8 cellular contexts compared by ENCODE assay signal in the genomic region with DNA sequence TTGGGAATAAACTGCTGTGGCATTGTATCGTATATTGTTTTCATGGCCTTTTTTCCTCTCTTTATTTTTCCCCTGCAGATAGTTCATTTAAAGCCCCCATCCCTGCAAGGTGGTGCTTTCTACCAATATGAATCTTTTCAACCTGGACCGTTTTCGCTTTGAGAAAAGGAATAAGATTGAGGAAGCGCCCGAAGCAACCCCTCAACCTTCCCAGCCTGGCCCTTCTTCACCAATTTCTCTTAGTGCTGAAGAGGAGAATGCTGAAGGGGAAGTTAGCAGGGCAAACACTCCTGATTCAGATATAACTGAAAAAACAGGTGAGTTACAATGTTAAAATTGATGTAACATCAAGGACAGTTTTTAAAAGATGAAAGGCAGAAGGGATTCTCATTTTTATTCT. TPM values are rescaled to one million over a fixed set of nuclear protein-coding genes. Genes with fewer than 3 reads are reported as not detected.
A peak's percentile ranks its signal among the peaks of the same experiment; 100 is the strongest.
DNase-seq lines count a peak whose midpoint lies in the region.

No MANE protein-coding gene starts in this region.

- no CpG with 5 or more reads among the region's 5 CpGs for WGBS in iPS DF 6.9 (ENCODE audit: insufficient coverage, insufficient read length)

- POLR2A ChIA-PET in activated CD4-positive, alpha-beta memory T cell treated with anti-CD3 and anti-CD28 coated beads for 36 hours (lab: Charles Lee) = interaction anchor here (1.2 kb wide), 1 partner anchor 93 kb away, joined by 4 read pairs; no protein-coding TSS in a partner anchor

- DNase-seq in T-helper 1 cell (no peak), iPS DF 6.9 (ENCODE audit: low read depth, low spot score) (no peak), retina (no peak)
- DNase-seq in activated CD4-positive, alpha-beta memory T cell treated with anti-CD3 and anti-CD28 coated beads for 36 hours = no peak
- no peak for DNase-seq in central memory CD4-positive, alpha-beta T cell
- DNase-seq in stimulated activated CD4-positive, alpha-beta T cell treated with anti-CD3 and anti-CD28 coated beads, Interleukin-2, amount 100 ng/mL, for 24 hours = no peak

- H3K4me3 ChIP-seq in iPS DF 6.9 (ENCODE audit: low read length) (peak overlapping the region; percentile 91; the same call in 1 of the 2 replicates), stomach smooth muscle (ENCODE audit: low read length in 2 of 2) (peak overlapping the region; percentile 85 to 89)

- peak overlapping the region; percentile 98 for H3K4me3 Mint-ChIP-seq in T-helper 1 cell treated with Interleukin-12 subunit alpha and Interleukin-12 subunit beta and Interleukin-4 antibody, amounts not matched to agents 30 μg/mL and 1 μg/mL, for 36 hours
- peak overlapping the region; percentile 92 for H3K4me3 Mint-ChIP-seq in activated CD4-positive, alpha-beta memory T cell treated with anti-CD3 and anti-CD28 coated beads for 36 hours

- intact Hi-C loops in activated CD4-positive, alpha-beta memory T cell treated with anti-CD3 and anti-CD28 coated beads for 36 hours (cut with micrococcal nuclease) = loop anchor here (1.0 to 5.0 kb wide), 2 partner anchors 8 to 129 kb away; no protein-coding TSS in a partner anchor

- H3K4me1 Mint-ChIP-seq in T-helper 1 cell treated with Interleukin-12 subunit alpha and Interleukin-12 subunit beta and Interleukin-4 antibody, amounts not matched to agents 30 μg/mL and 1 μg/mL, for 36 hours (ENCODE audit: low read depth) = peaks cover 31% of the 10 kb centered on the region
- peaks cover 37% of the 10 kb centered on the region for H3K4me1 Mint-ChIP-seq in activated CD4-positive, alpha-beta memory T cell treated with anti-CD3 and anti-CD28 coated beads for 36 hours (ENCODE audit: low read depth)

- CTCF ChIA-PET in activated CD4-positive, alpha-beta memory T cell treated with anti-CD3 and anti-CD28 coated beads for 36 hours (lab: Charles Lee) = no interaction called here

- H3K36me3 ChIP-seq in iPS DF 6.9 (ENCODE audit: control insufficient read depth, insufficient read depth, low read length) (peaks cover 3% of the 10 kb centered on the region; the same call in 1 of the 2 replicates), stomach smooth muscle (ENCODE audit: control insufficient read depth in 2 of 2, insufficient read depth in 2 of 2, low read length in 2 of 2) (peaks cover 0 to 10% of the 10 kb centered on the region in 2 donors)

- H3K4me1 ChIP-seq in iPS DF 6.9 (ENCODE audit: control insufficient read depth, insufficient read depth, low read length) (no peaks in the 10 kb centered on the region), stomach smooth muscle (ENCODE audit: control insufficient read depth, insufficient read depth, low read length) (peaks cover 6% of the 10 kb centered on the region)

- H3K27ac Mint-ChIP-seq in T-helper 1 cell treated with Interleukin-12 subunit alpha and Interleukin-12 subunit beta and Interleukin-4 antibody, amounts not matched to agents 30 μg/mL and 1 μg/mL, for 36 hours = peak overlapping the region; percentile 100
- peak overlapping the region; percentile 99 for H3K27ac Mint-ChIP-seq in activated CD4-positive, alpha-beta memory T cell treated with anti-CD3 and anti-CD28 coated beads for 36 hours

- H3K27me3 ChIP-seq in iPS DF 6.9 (ENCODE audit: control insufficient read depth, insufficient read depth, low read length) (no peaks in the 10 kb centered on the region), stomach smooth muscle (ENCODE audit: control insufficient read depth in 1 of 2, insufficient read depth in 2 of 2, low read length in 2 of 2) (no peaks in the 10 kb centered on the region)

- H3K27ac ChIP-seq in iPS DF 6.9 (ENCODE audit: low read length) = no peak overlapping the region
- peak overlapping the region; percentile 93 for H3K27ac ChIP-seq in stomach smooth muscle (ENCODE audit: low read length)

- no peaks in the 10 kb centered on the region for H3K9me3 ChIP-seq in iPS DF 6.9 (ENCODE audit: control insufficient read depth, insufficient read depth, low read length)
- H3K9me3 ChIP-seq in stomach smooth muscle (ENCODE audit: control insufficient read depth in 2 of 2, low read length in 2 of 2) = no peaks in the 10 kb centered on the region

- no peaks in the 10 kb centered on the region for H3K9me3 Mint-ChIP-seq in T-helper 1 cell treated with Interleukin-12 subunit alpha and Interleukin-12 subunit beta and Interleukin-4 antibody, amounts not matched to agents 30 μg/mL and 1 μg/mL, for 36 hours
- no peaks in the 10 kb centered on the region for H3K9me3 Mint-ChIP-seq in activated CD4-positive, alpha-beta memory T cell treated with anti-CD3 and anti-CD28 coated beads for 36 hours

- peak overlapping the region; percentile 95 to 96 for H3K9ac ChIP-seq in stomach smooth muscle (ENCODE audit: low read length in 2 of 2)

- no peaks in the 10 kb centered on the region for H3K27me3 Mint-ChIP-seq in T-helper 1 cell treated with Interleukin-12 subunit alpha and Interleukin-12 subunit beta and Interleukin-4 antibody, amounts not matched to agents 30 μg/mL and 1 μg/mL, for 36 hours (ENCODE audit: low read depth)
- H3K27me3 Mint-ChIP-seq in activated CD4-positive, alpha-beta memory T cell treated with anti-CD3 and anti-CD28 coated beads for 36 hours = peaks cover 4% of the 10 kb centered on the region

- peaks cover 23% of the 10 kb centered on the region for H3K36me3 Mint-ChIP-seq in T-helper 1 cell treated with Interleukin-12 subunit alpha and Interleukin-12 subunit beta and Interleukin-4 antibody, amounts not matched to agents 30 μg/mL and 1 μg/mL, for 36 hours (ENCODE audit: low read depth)
- H3K36me3 Mint-ChIP-seq in activated CD4-positive, alpha-beta memory T cell treated with anti-CD3 and anti-CD28 coated beads for 36 hours = peaks cover 25% of the 10 kb centered on the region

RNA-seq across cellular contexts. Expression of gene SMARCAD1, which starts 0.6 kb away (rescaled TPM):
- 10 to 100 TPM; 26.5 to 28.0 TPM for total RNA-seq in activated CD4-positive, alpha-beta memory T cell treated with anti-CD3 and anti-CD28 coated beads for 36 hours
